2 cellular contexts compared by ENCODE assay signal in the genomic region with DNA sequence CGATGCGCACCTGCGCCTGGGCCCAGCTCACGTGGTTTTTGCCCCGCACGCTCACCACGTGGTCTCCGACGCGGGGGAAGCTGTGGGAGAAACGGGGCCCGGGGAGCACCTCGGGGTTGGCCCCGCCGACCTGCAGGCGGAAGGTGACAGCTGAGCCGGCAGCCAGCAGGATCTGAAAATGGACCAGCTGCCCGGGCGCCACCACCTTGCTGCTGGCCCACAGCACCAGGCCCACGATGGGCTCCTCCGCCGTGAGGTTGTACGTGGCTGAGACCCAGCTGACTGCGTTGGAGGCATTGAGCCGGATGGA. TPM values are rescaled to one million over a fixed set of nuclear protein-coding genes. Genes with fewer than 3 reads are reported as not detected.
"Had no signal": no experiment of that assay in that cellular context is flagged by ENCODE, and none has a peak within 500 bp of the region (broad histone marks: within the 10 kb centered on the region; RNA-seq: fewer than 3 reads in every experiment).

No MANE protein-coding gene starts in this region.

RNA-seq across cellular contexts. Expression of gene RAB26, which starts 39.2 kb away (rescaled TPM):
- total RNA-seq: mesenteric fat pad, mononuclear cell had no signal
